Comparison of ENCODE assay signal across 13 cellular contexts in the genomic region with DNA sequence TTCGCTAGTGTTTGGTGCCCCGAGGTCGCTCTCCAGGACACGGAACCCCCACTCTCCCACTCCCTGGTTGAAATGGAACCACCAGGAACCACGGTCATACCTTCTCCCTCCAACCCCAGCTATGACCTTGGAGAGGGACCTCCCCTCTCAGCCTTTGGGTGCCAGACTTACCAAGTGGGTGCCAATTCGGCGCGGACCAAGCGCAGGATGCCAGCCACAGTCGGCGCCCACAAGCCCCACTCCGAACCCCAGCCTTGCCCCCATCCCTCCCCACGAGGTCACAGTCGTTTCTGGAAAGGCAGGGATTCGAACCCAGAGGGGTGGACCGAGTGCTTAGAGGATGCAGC. TPM values are rescaled to one million over a fixed set of nuclear protein-coding genes. Genes with fewer than 3 reads are reported as not detected.
DNase-seq lines count a peak whose midpoint lies in the region; ATAC-seq and TF ChIP-seq lines count a peak whose summit lies in the region.
"Had no signal": no experiment of that assay in that cellular context is flagged by ENCODE, and none has a peak within 500 bp of the region (broad histone marks: within the 10 kb centered on the region; RNA-seq: fewer than 3 reads in every experiment).

No MANE protein-coding gene starts in this region.

- H3K9me3 Mint-ChIP-seq in activated naive CD4-positive, alpha-beta T cell treated with anti-CD3 and anti-CD28 coated beads, Interleukin-2, amount 50 U/mL, for 24 hours = no peaks in the 10 kb centered on the region

- WGBS in testis, 2 donors = 12% methylated on average over 15 of the region's 16 CpGs; no CpG with 5 or more reads in 1 of the 2 donors
- 65% methylated on average over 12 of the region's 16 CpGs for WGBS in SK-N-SH (ENCODE audit: low lambda C conversion rate)

- peak overlapping the region; percentile 44 to 54 for H3K4me3 ChIP-seq in ascending aorta
- H3K4me3 ChIP-seq in testis = peak overlapping the region in 1 of 2 donors; percentile 61
- no peak overlapping the region for H3K4me3 ChIP-seq in SK-N-SH (ENCODE audit: low read depth in 2 of 2, low read length in 1 of 2)
- H3K4me3 ChIP-seq: lung had no signal

- no peak for TF ChIP-seq POLR2A in testis (IDR thresholded peaks at IDR 0.05)

- H3K36me3 Mint-ChIP-seq in activated naive CD4-positive, alpha-beta T cell treated with anti-CD3 and anti-CD28 coated beads, Interleukin-2, amount 50 U/mL, for 24 hours = no peaks in the 10 kb centered on the region

- no peaks in the 10 kb centered on the region for H3F3A ChIP-seq in SK-N-SH (replicated peaks; ENCODE audit: insufficient read depth)

- intact Hi-C loops in ascending aorta (cut with DNase I) (loop anchor here (2.0 kb wide), 1 partner anchor 21 kb away; the partner anchor contains the start of gene RAB3A), testis (cut with DNase I; ENCODE audit: low total_unique reads) (no loop called here)

- TF ChIP-seq CTCF in ascending aorta (IDR thresholded peaks at IDR 0.05) = no peak
- no peak for TF ChIP-seq CTCF in testis (IDR thresholded peaks at IDR 0.05)
- TF ChIP-seq CTCF in SK-N-SH (IDR thresholded peaks at IDR 0.05) = no peak

- H3K9ac ChIP-seq in SK-N-SH = no peak overlapping the region

- no peaks in the 10 kb centered on the region for H3K36me3 ChIP-seq in ascending aorta
- H3K36me3 ChIP-seq in testis (ENCODE audit: low read depth, missing control alignments) = no peaks in the 10 kb centered on the region
- H3K36me3 ChIP-seq in SK-N-SH (replicated peaks in 1 of 2; ENCODE audit: control insufficient read depth in 1 of 2, insufficient read depth in 2 of 2, low read length in 1 of 2) = no peaks in the 10 kb centered on the region
- H3K36me3 ChIP-seq: thoracic aorta had no signal

- no peak overlapping the region for H2AFZ ChIP-seq in SK-N-SH (ENCODE audit: low read depth)

- no peak for TF ChIP-seq EP300 in SK-N-SH (IDR thresholded peaks at IDR 0.05; ENCODE audit: borderline replicate concordance in 1 of 2, low read depth in 1 of 2, low read length in 1 of 2)

- peaks cover 48% of the 10 kb centered on the region for H3K27me3 Mint-ChIP-seq in activated naive CD4-positive, alpha-beta T cell treated with anti-CD3 and anti-CD28 coated beads, Interleukin-2, amount 50 U/mL, for 24 hours

- H3K27ac Mint-ChIP-seq in activated naive CD4-positive, alpha-beta T cell treated with anti-CD3 and anti-CD28 coated beads, Interleukin-2, amount 50 U/mL, for 24 hours = no peak overlapping the region

- H3K4me3 Mint-ChIP-seq in activated naive CD4-positive, alpha-beta T cell treated with anti-CD3 and anti-CD28 coated beads, Interleukin-2, amount 50 U/mL, for 24 hours = peak overlapping the region; percentile 87

- no peak for TF ChIP-seq RAD21 in SK-N-SH (IDR thresholded peaks at IDR 0.05; ENCODE audit: low read length)

- no peaks in the 10 kb centered on the region for H3K79me2 ChIP-seq in SK-N-SH (ENCODE audit: insufficient read depth)

- H3K27ac ChIP-seq in ascending aorta = no peak overlapping the region
- peak overlapping the region; percentile 82 for H3K27ac ChIP-seq in layer of hippocampus (ENCODE audit: low read depth, low read length)
- peak overlapping the region; percentile 45 to 68 for H3K27ac ChIP-seq in testis
- H3K27ac ChIP-seq in SK-N-SH (ENCODE audit: low read depth in 2 of 2, low read length in 1 of 2) = no peak overlapping the region
- H3K27ac ChIP-seq: HL-60, thoracic aorta had no signal

- H3K9me2 ChIP-seq in SK-N-SH = no peaks in the 10 kb centered on the region

- no peak overlapping the region for H3K4me2 ChIP-seq in SK-N-SH

- POLR2A ChIA-PET in SK-N-SH (lab: Yijun Ruan, JAX) = interaction anchor here (1.2 kb wide), 1 partner anchor 24 kb away, joined by 3 read pairs; no protein-coding TSS in a partner anchor

- H3K4me1 ChIP-seq in ascending aorta (peaks cover 7 to 15% of the 10 kb centered on the region in 2 donors), testis (peaks cover 20% of the 10 kb centered on the region), SK-N-SH (ENCODE audit: control insufficient read depth in 1 of 2, insufficient read depth in 2 of 2, low read depth in 1 of 2, low read length in 1 of 2) (peaks cover 0 to 19% of the 10 kb centered on the region in 2 experiments; a peak in 1 of 4 replicates)

- no peaks in the 10 kb centered on the region for H4K20me1 ChIP-seq in SK-N-SH (ENCODE audit: insufficient read depth)

- ATAC-seq in GM18868 (IDR thresholded peaks at IDR 0.05; ENCODE audit: unreplicated experiment) = no peak

- DNase-seq in activated naive CD4-positive, alpha-beta T cell treated with anti-CD3 and anti-CD28 coated beads, Interleukin-2, amount 50 U/mL, for 16 hours = no peak
- no peak for DNase-seq in ascending aorta (ENCODE audit: low spot score in 2 of 2)
- DNase-seq in testis = no peak
- no peak for DNase-seq in NCI-H2081 (lab: John Stamatoyannopoulos, UW)
- no peak for DNase-seq in SK-N-SH
- DNase-seq: NCI-H1694; stimulated activated CD4-positive, alpha-beta T cell treated with anti-CD3 and anti-CD28 coated beads, Interleukin-12 subunit alpha, Interleukin-12 subunit beta, amount 100 ng/mL, for 4 hours had no signal

- peaks cover 20% of the 10 kb centered on the region for H3K4me1 Mint-ChIP-seq in activated naive CD4-positive, alpha-beta T cell treated with anti-CD3 and anti-CD28 coated beads, Interleukin-2, amount 50 U/mL, for 24 hours

- H3K9me3 ChIP-seq in ascending aorta (no peaks in the 10 kb centered on the region), testis (no peaks in the 10 kb centered on the region), SK-N-SH (no peaks in the 10 kb centered on the region)
- H3K9me3 ChIP-seq: thoracic aorta had no signal

- H3K27me3 ChIP-seq in ascending aorta (peaks cover 16% of the 10 kb centered on the region), layer of hippocampus (ENCODE audit: control insufficient read depth, insufficient read depth, low read length) (peaks cover 13% of the 10 kb centered on the region), testis (no peaks in the 10 kb centered on the region), SK-N-SH (ENCODE audit: insufficient read depth) (no peaks in the 10 kb centered on the region)

- CTCF ChIA-PET in SK-N-SH (lab: Yijun Ruan, JAX) = interaction anchor here (0.6 to 9.4 kb wide), 9 partner anchors 11 to 113 kb away, joined by 3 to 81 read pairs (median 3); partner anchors contain the start of gene MPV17L2

TF ChIP-seq in SK-N-SH, 30 proteins besides CTCF, POLR2A, EP300 and RAD21 (continues in another document):
- TF ChIP-seq RXRA (IDR thresholded peaks at IDR 0.05; ENCODE audit: borderline replicate concordance, low read depth) = no peak
- TF ChIP-seq TEAD4 (IDR thresholded peaks at IDR 0.05; ENCODE audit: borderline replicate concordance, insufficient read depth) = no peak
- no peak for TF ChIP-seq FOSL2 (IDR thresholded peaks at IDR 0.05; ENCODE audit: borderline replicate concordance, low read depth)
- no peak for TF ChIP-seq MXI1 (IDR thresholded peaks at IDR 0.05; ENCODE audit: low read depth, low read length)
- no peak for TF ChIP-seq IRF3 (IDR thresholded peaks at IDR 0.05; ENCODE audit: low read depth, low read length)
- TF ChIP-seq, protein P1, sequence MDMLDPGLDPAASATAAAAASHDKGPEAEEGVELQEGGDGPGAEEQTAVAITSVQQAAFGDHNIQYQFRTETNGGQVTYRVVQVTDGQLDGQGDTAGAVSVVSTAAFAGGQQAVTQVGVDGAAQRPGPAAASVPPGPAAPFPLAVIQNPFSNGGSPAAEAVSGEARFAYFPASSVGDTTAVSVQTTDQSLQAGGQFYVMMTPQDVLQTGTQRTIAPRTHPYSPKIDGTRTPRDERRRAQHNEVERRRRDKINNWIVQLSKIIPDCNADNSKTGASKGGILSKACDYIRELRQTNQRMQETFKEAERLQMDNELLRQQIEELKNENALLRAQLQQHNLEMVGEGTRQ (IDR thresholded peaks at IDR 0.05; ENCODE audit: borderline replicate concordance, low read depth, low read length) = no peak

RNA-seq across cellular contexts. Expression of gene PDE4C, which starts 0.9 kb away (rescaled TPM):
- total RNA-seq in ascending aorta (not detected), testis (10 to 100 TPM in 1 of 2 donors, 1 to 10 TPM in 1; 7.1 to 19.5 TPM)
- polyA plus RNA-seq in testis (ENCODE audit: insufficient read depth, low read depth, low replicate concordance) (5.7 TPM), SK-N-SH (2012; rRNA removed) (0.36 and 1.0 TPM in 2 replicates)
- 0.05 and 0.26 TPM in 2 replicates for polyA plus RNA-seq in SK-N-SH (2012; cell fraction: cytosol; rRNA removed)
- 4.1 and 8.2 TPM in 2 replicates for polyA plus RNA-seq in SK-N-SH (2012; cell fraction: nucleus; rRNA removed)

RNA-seq across cellular contexts. Expression of gene RAB3A, which starts 21.5 kb away (rescaled TPM):
- total RNA-seq in ascending aorta = 12.3 TPM
- total RNA-seq in testis = 1 to 10 TPM; 2.8 to 4.6 TPM
- 6.3 TPM for polyA plus RNA-seq in testis (ENCODE audit: insufficient read depth, low read depth, low replicate concordance)
- 9.1 and 9.7 TPM in 2 replicates for polyA plus RNA-seq in SK-N-SH (2012; rRNA removed)
- 7.7 and 10.0 TPM in 2 replicates for polyA plus RNA-seq in SK-N-SH (2012; cell fraction: cytosol; rRNA removed)
- polyA plus RNA-seq in SK-N-SH (2012; cell fraction: nucleus; rRNA removed) = 13.1 and 19.6 TPM in 2 replicates

RNA-seq across cellular contexts. Expression of gene MPV17L2, which starts 32.3 kb away (rescaled TPM):
- 9.5 TPM for total RNA-seq in ascending aorta
- total RNA-seq in testis = 10 to 100 TPM; 15.2 to 15.8 TPM
- 11.2 TPM for polyA plus RNA-seq in testis (ENCODE audit: insufficient read depth, low read depth, low replicate concordance)
- polyA plus RNA-seq in SK-N-SH (2012; rRNA removed) = 17.5 and 20.6 TPM in 2 replicates
- 9.7 and 13.5 TPM in 2 replicates for polyA plus RNA-seq in SK-N-SH (2012; cell fraction: cytosol; rRNA removed)
- polyA plus RNA-seq in SK-N-SH (2012; cell fraction: nucleus; rRNA removed) = 8.2 and 8.6 TPM in 2 replicates

RNA-seq across cellular contexts. Expression of gene IQCN, which starts 48.9 kb away (rescaled TPM):
- total RNA-seq in ascending aorta = 51.2 TPM
- 10 to 100 TPM; 30.1 to 62.3 TPM for total RNA-seq in testis
- 88.1 TPM for polyA plus RNA-seq in testis (ENCODE audit: insufficient read depth, low read depth, low replicate concordance)
- 1.9 and 2.5 TPM in 2 replicates for polyA plus RNA-seq in SK-N-SH (2012; rRNA removed)
- 0.19 and 0.41 TPM in 2 replicates for polyA plus RNA-seq in SK-N-SH (2012; cell fraction: cytosol; rRNA removed)
- 16.0 and 19.5 TPM in 2 replicates for polyA plus RNA-seq in SK-N-SH (2012; cell fraction: nucleus; rRNA removed)

RNA-seq across cellular contexts. Expression of gene IFI30, which starts 51.7 kb away (rescaled TPM):
- total RNA-seq in ascending aorta (35.1 TPM), testis (1 to 10 TPM; 3.2 to 7.4 TPM)
- polyA plus RNA-seq in testis (ENCODE audit: insufficient read depth, low read depth, low replicate concordance) (47.6 TPM), SK-N-SH (2012; rRNA removed) (10.7 and 11.6 TPM in 2 replicates)
- 4.4 and 6.7 TPM in 2 replicates for polyA plus RNA-seq in SK-N-SH (2012; cell fraction: cytosol; rRNA removed)
- polyA plus RNA-seq in SK-N-SH (2012; cell fraction: nucleus; rRNA removed) = 4.5 and 5.5 TPM in 2 replicates

Comparison
In these comparisons a context has a peak if more than half of its experiments do, and no peak if none do; other contexts are left out.
1. H3K27ac ChIP-seq: peak in layer of hippocampus (single experiment) and testis (2 of 2); none in ascending aorta (0 of 2) and SK-N-SH (0 of 2).
2. H3K4me3 ChIP-seq: peak in ascending aorta (2 of 2); none in SK-N-SH (0 of 2).